15 cellular contexts compared by ENCODE assay signal in genomic region chr4:55318135-55318534, GRCh38. TPM values are rescaled to one million over a fixed set of nuclear protein-coding genes. Genes with fewer than 3 reads are reported as not detected.
DNase-seq lines count a peak whose midpoint lies in the region; ATAC-seq and TF ChIP-seq lines count a peak whose summit lies in the region.
"Had no signal": no experiment of that assay in that cellular context is flagged by ENCODE, and none has a peak within 500 bp of the region (broad histone marks: within the 10 kb centered on the region; RNA-seq: fewer than 3 reads in every experiment).

No MANE protein-coding gene starts in this region.

- no peaks in the 10 kb centered on the region for H3K9me3 Mint-ChIP-seq in activated CD4-positive, alpha-beta T cell treated with anti-CD3 and anti-CD28 coated beads, Interleukin-2, amount 10 ng/mL, durations not matched to agents 24 days and 14 days
- H3K9me3 Mint-ChIP-seq: neural progenitor cell had no signal

- H3K4me3 ChIP-seq in astrocyte of the spinal cord (ENCODE audit: low read depth, low read length) (no peak overlapping the region), left lung (no peak overlapping the region), lower leg skin (ENCODE audit: low read depth, poor library complexity, severe bottlenecking) (no peak overlapping the region), Karpas-422 (ENCODE audit: low read length) (no peak overlapping the region)
- H3K4me3 ChIP-seq: neural progenitor cell, psoas muscle, smooth muscle cell, tibial artery had no signal

- no peak for DNase-seq in activated CD4-positive, alpha-beta T cell treated with anti-CD3 and anti-CD28 coated beads, Interleukin-2, amount 10 ng/mL, durations not matched to agents 24 days and 14 days
- no peak for DNase-seq in activated CD4-positive, alpha-beta T cell treated with anti-CD3 and anti-CD28 coated beads, Interleukin-2, amount 50 U/mL, for 1 hour
- DNase-seq in astrocyte of the spinal cord (ENCODE audit: low read depth, low spot score) (peak; percentile 31), left lung (no peak), DMS 273 treated with DMSO at 0.1 percent for 48 hours (lab: John Stamatoyannopoulos, UW) (no peak), lower leg skin (ENCODE audit: low spot score in 2 of 2) (no peak), Karpas-422 (no peak)
- DNase-seq: mesendoderm, NCI-H1436, psoas muscle, tibial artery had no signal

- ATAC-seq in GM18868 (IDR thresholded peaks at IDR 0.05; ENCODE audit: unreplicated experiment) (peak; percentile 28), left lung (peak; percentile 25)
- ATAC-seq: psoas muscle had no signal

- H3K27ac ChIP-seq in left lung, result no peak overlapping the region
- no peak overlapping the region for H3K27ac ChIP-seq in Karpas-422 (ENCODE audit: low read length)
- H3K27ac ChIP-seq: neural progenitor cell, psoas muscle, tibial artery had no signal

- H3K27me3 ChIP-seq in left lung (no peaks in the 10 kb centered on the region), Karpas-422 (ENCODE audit: low read length) (no peaks in the 10 kb centered on the region)
- H3K27me3 ChIP-seq: neural progenitor cell, tibial artery had no signal

- no peak overlapping the region for H3K4me2 ChIP-seq in Karpas-422 (ENCODE audit: low read depth, low read length, poor library complexity, severe bottlenecking)
- H3K4me2 ChIP-seq: neural progenitor cell, smooth muscle cell had no signal

- H2AFZ ChIP-seq in Karpas-422 (ENCODE audit: low read length), result no peak overlapping the region
- H2AFZ ChIP-seq: neural progenitor cell had no signal

- no peak overlapping the region for H3K4me3 Mint-ChIP-seq in activated CD4-positive, alpha-beta T cell treated with anti-CD3 and anti-CD28 coated beads, Interleukin-2, amount 10 ng/mL, durations not matched to agents 24 days and 14 days
- H3K4me3 Mint-ChIP-seq: CD14-positive monocyte, neural progenitor cell had no signal

- intact Hi-C loops in activated CD4-positive, alpha-beta T cell treated with anti-CD3 and anti-CD28 coated beads, Interleukin-2, amount 10 ng/mL, durations not matched to agents 24 days and 14 days (cut with micrococcal nuclease), result loop anchor here (2.0 to 5.0 kb wide), 2 partner anchors 19 to 241 kb away; no protein-coding TSS in a partner anchor
- intact Hi-C loops in left lung (cut with DNase I), result no loop called here
- intact Hi-C loops in lower leg skin (cut with DNase I; ENCODE audit: low total_unique reads), result no loop called here

- no peaks in the 10 kb centered on the region for H3K79me2 ChIP-seq in Karpas-422 (ENCODE audit: low read length)

- H3K27me3 Mint-ChIP-seq in activated CD4-positive, alpha-beta T cell treated with anti-CD3 and anti-CD28 coated beads, Interleukin-2, amount 10 ng/mL, durations not matched to agents 24 days and 14 days, result no peaks in the 10 kb centered on the region

- H3K36me3 ChIP-seq in left lung (no peaks in the 10 kb centered on the region), Karpas-422 (ENCODE audit: insufficient read depth, low read length) (no peaks in the 10 kb centered on the region)
- H3K36me3 ChIP-seq: neural progenitor cell, tibial artery had no signal

- no peaks in the 10 kb centered on the region for H3K36me3 Mint-ChIP-seq in activated CD4-positive, alpha-beta T cell treated with anti-CD3 and anti-CD28 coated beads, Interleukin-2, amount 10 ng/mL, durations not matched to agents 24 days and 14 days (ENCODE audit: low read depth)
- H3K36me3 Mint-ChIP-seq: CD14-positive monocyte, neural progenitor cell had no signal

- no peaks in the 10 kb centered on the region for H4K20me1 ChIP-seq in Karpas-422 (ENCODE audit: insufficient read depth, low read depth, low read length)

- in situ Hi-C loops in astrocyte of the spinal cord (cut with HindIII; ENCODE audit: low sequenced_read_pairs), result no loop called here

- TF ChIP-seq POLR2A in lower leg skin (IDR thresholded peaks at IDR 0.05), result no peak

- H3K9ac ChIP-seq in Karpas-422 (ENCODE audit: low read length), result no peak overlapping the region
- H3K9ac ChIP-seq: neural progenitor cell had no signal

- peaks cover 17% of the 10 kb centered on the region for H3K4me1 Mint-ChIP-seq in activated CD4-positive, alpha-beta T cell treated with anti-CD3 and anti-CD28 coated beads, Interleukin-2, amount 10 ng/mL, durations not matched to agents 24 days and 14 days
- H3K4me1 Mint-ChIP-seq: neural progenitor cell had no signal

- no peaks in the 10 kb centered on the region for H3K4me1 ChIP-seq in left lung
- no peaks in the 10 kb centered on the region for H3K4me1 ChIP-seq in Karpas-422 (ENCODE audit: low read length)
- H3K4me1 ChIP-seq: neural progenitor cell, psoas muscle had no signal

- H3K9me2 ChIP-seq in Karpas-422 (replicated peaks; ENCODE audit: insufficient read depth, low read length), result no peaks in the 10 kb centered on the region

- H3K9me3 ChIP-seq in left lung (no peaks in the 10 kb centered on the region), Karpas-422 (ENCODE audit: low read length) (no peaks in the 10 kb centered on the region)
- H3K9me3 ChIP-seq: psoas muscle, tibial artery had no signal

- peak overlapping the region; percentile 32 for H3K27ac Mint-ChIP-seq in activated CD4-positive, alpha-beta T cell treated with anti-CD3 and anti-CD28 coated beads, Interleukin-2, amount 10 ng/mL, durations not matched to agents 24 days and 14 days
- H3K27ac Mint-ChIP-seq: neural progenitor cell had no signal

- 35 to 38% methylated on average over 3 of the region's 3 CpGs for WGBS in lower leg skin, 2 donors

- no peak for TF ChIP-seq CTCF in astrocyte of the spinal cord (IDR thresholded peaks at IDR 0.05; ENCODE audit: low read depth, low read length)
- TF ChIP-seq CTCF in left lung (IDR thresholded peaks at IDR 0.05), result no peak
- TF ChIP-seq CTCF in lower leg skin (IDR thresholded peaks at IDR 0.05), result no peak

RNA-seq across cellular contexts. Expression of gene SRD5A3, which starts 27.9 kb away (rescaled TPM):
- 26.6 and 27.4 TPM in 2 replicates for total RNA-seq in activated CD4-positive, alpha-beta T cell treated with anti-CD3 and anti-CD28 coated beads, Interleukin-2, amount 10 ng/mL, durations not matched to agents 24 days and 14 days
- total RNA-seq in left lung (10 to 100 TPM; 27.1 to 31.3 TPM), lower leg skin (10 to 100 TPM in 2 of 4 donors, 1 to 10 TPM in 2; 6.9 to 21.7 (median 9.3) TPM)
- 15.6 and 25.7 TPM in 2 replicates for total RNA-seq in Karpas-422 (2014; rRNA removed; shearing (Covaris generic); ENCODE audit: low replicate concordance)
